In genomic region chr15:20409667-20410198, GRCh38 we compare ENCODE assay signal across 7 cellular contexts.
A peak's percentile ranks its signal among the peaks of the same experiment; 100 is the strongest.
DNase-seq lines count a peak whose midpoint lies in the region; ATAC-seq and TF ChIP-seq lines count a peak whose summit lies in the region.
"Not testable (repeated sequence)": the region's sequence is repeated elsewhere in the genome, so short reads cannot be mapped to it uniquely, and the experiment has no call there.

No MANE protein-coding gene starts in this region.

- H3K4me1 ChIP-seq in mammary epithelial cell (ENCODE audit: insufficient read depth, low read length); upper lobe of right lung: not testable (repeated sequence)

- ATAC-seq in GM18520 (IDR thresholded peaks at IDR 0.05; ENCODE audit: unreplicated experiment) (peak; percentile 44), HG02623 (IDR thresholded peaks at IDR 0.05; ENCODE audit: unreplicated experiment) (peak; percentile 47), HG03439 (IDR thresholded peaks at IDR 0.05; ENCODE audit: unreplicated experiment) (peak; percentile 50), Right ventricle myocardium inferior (peak; percentile 26), omental fat pad (ENCODE audit: low FRiP score) (peak; percentile 7), upper lobe of right lung (peak; percentile 27)

- DNase-seq in mammary epithelial cell; Right ventricle myocardium inferior (ENCODE audit: missing footprints); omental fat pad (ENCODE audit: low spot score); upper lobe of right lung: not testable (repeated sequence)

- H2AFZ ChIP-seq in mammary epithelial cell (ENCODE audit: low read depth, low read length), result not testable (repeated sequence)

- not testable (repeated sequence) for H3K9me3 ChIP-seq in mammary epithelial cell (replicated peaks; ENCODE audit: insufficient read depth, low read length)
- peaks cover 11% of the 10 kb centered on the region for H3K9me3 ChIP-seq in upper lobe of right lung

- H3K36me3 ChIP-seq in mammary epithelial cell (ENCODE audit: insufficient read depth, low read length); upper lobe of right lung: not testable (repeated sequence)

- not testable (repeated sequence) for H3K27me3 ChIP-seq in mammary epithelial cell (ENCODE audit: insufficient read depth, low read length); upper lobe of right lung

- H4K20me1 ChIP-seq in mammary epithelial cell (ENCODE audit: insufficient read depth, low read length), result not testable (repeated sequence)

- in situ Hi-C loops in mammary epithelial cell (cut with MboI; ENCODE audit: low sequenced_read_pairs in 2 of 2), result not testable (repeated sequence)

- H3K4me2 ChIP-seq in mammary epithelial cell (ENCODE audit: insufficient read depth, low read depth, low read length), result not testable (repeated sequence)

- H3K79me2 ChIP-seq in mammary epithelial cell (ENCODE audit: insufficient read depth, low read length), result not testable (repeated sequence)

- TF ChIP-seq CTCF in mammary epithelial cell (conservative IDR thresholded peaks at IDR 0.05 in 1 of 2, IDR thresholded peaks at IDR 0.05 in 1 of 2; ENCODE audit: extremely low read depth in 1 of 2, insufficient read depth in 1 of 2, low read depth in 1 of 2, low read length in 2 of 2); omental fat pad (IDR thresholded peaks at IDR 0.05); upper lobe of right lung (IDR thresholded peaks at IDR 0.05): not testable (repeated sequence)

- not testable (repeated sequence) for H3K4me3 ChIP-seq in mammary epithelial cell (replicated peaks in 1 of 3; ENCODE audit: insufficient read depth in 1 of 3, low read depth in 2 of 3, low read length in 3 of 3); upper lobe of right lung

- BruUV-seq in mammary epithelial cell (replicated peaks; lab: Mats Ljungman, UMichigan), result TSS peak; percentile 1

- CTCF ChIA-PET in mammary epithelial cell (lab: Charles Lee; ENCODE audit: low non-redundant PET), result not testable (repeated sequence)

- intact Hi-C loops in mammary epithelial cell (cut with micrococcal nuclease); Right ventricle myocardium inferior (cut with DNase I); upper lobe of right lung (cut with DNase I): not testable (repeated sequence)

- not testable (repeated sequence) for H3K9ac ChIP-seq in mammary epithelial cell (ENCODE audit: insufficient read depth, low read length)

- not testable (repeated sequence) for H3K27ac ChIP-seq in mammary epithelial cell (ENCODE audit: insufficient read depth, low read depth, low read length); upper lobe of right lung

- dilution Hi-C loops in mammary epithelial cell (cut with HindIII; ENCODE audit: low sequenced_read_pairs), result not testable (repeated sequence)

- WGBS in mammary epithelial cell (ENCODE audit: low coverage, missing lambda C conversion rate), result 93% methylated on average over 4 of the region's 4 CpGs
